22 cellular contexts compared by ENCODE assay signal in genomic region chr4:71232846-71233245, GRCh38.
"Had no signal": no experiment of that assay in that cellular context is flagged by ENCODE, and none has a peak within 500 bp of the region (broad histone marks: within the 10 kb centered on the region; RNA-seq: fewer than 3 reads in every experiment).

No MANE protein-coding gene starts in this region.

- H3K27me3 ChIP-seq: colonic mucosa, gastrocnemius medialis, neural progenitor cell, right atrium auricular region, sigmoid colon, stomach, thyroid gland had no signal

- H3K9me3 ChIP-seq: colonic mucosa, gastrocnemius medialis, right atrium auricular region, sigmoid colon, stomach, thyroid gland had no signal

- H3K36me3 ChIP-seq: colonic mucosa, gastrocnemius medialis, neural progenitor cell, right atrium auricular region, sigmoid colon, stomach, thyroid gland had no signal

- H3K27ac ChIP-seq: colonic mucosa, epithelial cell of prostate, neural progenitor cell, parathyroid adenoma, sigmoid colon, stomach had no signal

- DNase-seq: colonic mucosa; effector CD8-positive, alpha-beta T cell; endodermal cell; foreskin fibroblast; gastrocnemius medialis; head of caudate nucleus; left colon; left ventricle myocardium superior; naive B cell; sigmoid colon; stimulated activated CD4-positive, alpha-beta T cell treated with anti-CD3 and anti-CD28 coated beads, Interleukin-2, amount 100 ng/mL, for 24 hours; stimulated activated CD4-positive, alpha-beta T cell treated with anti-CD3 and anti-CD28 coated beads, Interleukin-4, amount 100 ng/mL, for 24 hours; stimulated activated naive CD4-positive, alpha-beta T cell treated with Interleukin-2 at 50 U/mL for 16 hours; stomach; thyroid gland had no signal

- H3K4me3 ChIP-seq: colonic mucosa, gastrocnemius medialis, lung, neural progenitor cell, right atrium auricular region, sigmoid colon, stomach, thyroid gland had no signal

- ATAC-seq: gastrocnemius medialis; left ventricle myocardium superior; natural killer cell treated with Interleukin-12 subunit alpha and Interleukin-12 subunit beta and Interleukin-15 and Interleukin-18, amount 100 ng/mL, for 72 hours; stimulated activated effector memory CD8-positive, alpha-beta T cell treated with anti-CD3 and anti-CD28 coated beads, Interleukin-12 subunit alpha, Interleukin-12 subunit beta, amount 100 ng/mL, for 72 hours had no signal
